Comparison of ENCODE assay signal across 4 cellular contexts in the genomic region with DNA sequence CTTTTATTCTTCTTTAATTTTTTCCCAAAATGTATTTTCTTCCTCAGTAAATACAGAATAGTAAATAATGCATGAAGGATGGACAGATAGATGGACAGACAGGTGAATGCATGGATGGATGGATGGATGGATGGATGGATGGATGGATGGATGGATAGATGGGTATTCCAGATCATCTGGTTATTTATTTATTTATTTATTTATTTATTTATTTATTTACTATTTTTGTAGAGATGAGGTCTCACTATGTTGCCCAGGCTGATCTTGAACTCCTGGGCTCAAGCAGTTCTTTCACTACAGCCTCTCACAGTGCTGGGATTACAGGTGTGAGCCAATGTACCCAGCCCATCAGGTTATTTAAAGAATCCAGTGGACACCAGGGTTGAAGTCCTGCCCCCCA. TPM values are rescaled to one million over a fixed set of nuclear protein-coding genes. Genes with fewer than 3 reads are reported as not detected.
"Had no signal": no experiment of that assay in that cellular context is flagged by ENCODE, and none has a peak within 500 bp of the region (broad histone marks: within the 10 kb centered on the region; RNA-seq: fewer than 3 reads in every experiment).

No MANE protein-coding gene starts in this region.

RNA-seq across cellular contexts. Expression of gene CNGB1, which starts 53.0 kb away (rescaled TPM):
- total RNA-seq: LHCN-M2, M059J, MCF 10A, NCI-H460 had no signal
